ENCODE assay signal across 1 cellular context in the genomic region with DNA sequence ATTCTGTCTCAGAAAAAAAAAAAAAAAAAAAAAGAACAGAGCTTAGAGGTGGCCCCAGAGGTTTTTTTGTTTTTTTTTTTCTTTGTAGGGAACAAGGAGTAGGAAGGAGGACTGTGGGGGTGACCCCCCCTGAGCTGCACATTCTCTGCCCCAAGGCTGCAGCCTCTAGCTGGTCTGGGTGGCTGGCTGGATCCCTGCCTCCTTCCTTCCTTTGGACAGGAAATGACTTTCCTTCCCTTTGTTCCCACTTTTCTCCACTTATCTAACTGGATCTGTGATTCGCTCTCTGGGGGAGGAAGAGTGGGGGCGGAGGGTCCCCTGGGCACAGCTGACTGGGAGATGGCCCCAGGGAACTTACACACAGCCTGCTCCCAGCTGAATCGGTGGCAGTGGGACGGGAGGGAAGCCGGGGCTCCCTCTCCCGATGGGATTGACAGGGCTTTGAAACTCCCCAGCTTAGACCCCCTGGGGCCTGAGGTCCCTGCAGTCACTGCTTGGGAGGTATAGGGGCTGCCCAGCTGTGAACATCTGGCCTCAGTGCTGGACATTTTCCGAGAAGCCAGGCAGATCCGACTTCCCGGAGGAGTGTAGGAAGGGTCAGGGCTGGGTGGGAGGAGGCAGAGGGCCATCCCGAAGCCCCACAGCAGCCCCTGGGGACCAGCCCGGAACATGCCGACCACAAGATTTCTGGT.
TF ChIP-seq lines count a peak whose summit lies in the region.

No MANE protein-coding gene starts in this region.

TF ChIP-seq in HEK293, 187 proteins besides CTCF, POLR2A, EP300 and RAD21 (continued from another document):
- TF ChIP-seq, protein P1, sequence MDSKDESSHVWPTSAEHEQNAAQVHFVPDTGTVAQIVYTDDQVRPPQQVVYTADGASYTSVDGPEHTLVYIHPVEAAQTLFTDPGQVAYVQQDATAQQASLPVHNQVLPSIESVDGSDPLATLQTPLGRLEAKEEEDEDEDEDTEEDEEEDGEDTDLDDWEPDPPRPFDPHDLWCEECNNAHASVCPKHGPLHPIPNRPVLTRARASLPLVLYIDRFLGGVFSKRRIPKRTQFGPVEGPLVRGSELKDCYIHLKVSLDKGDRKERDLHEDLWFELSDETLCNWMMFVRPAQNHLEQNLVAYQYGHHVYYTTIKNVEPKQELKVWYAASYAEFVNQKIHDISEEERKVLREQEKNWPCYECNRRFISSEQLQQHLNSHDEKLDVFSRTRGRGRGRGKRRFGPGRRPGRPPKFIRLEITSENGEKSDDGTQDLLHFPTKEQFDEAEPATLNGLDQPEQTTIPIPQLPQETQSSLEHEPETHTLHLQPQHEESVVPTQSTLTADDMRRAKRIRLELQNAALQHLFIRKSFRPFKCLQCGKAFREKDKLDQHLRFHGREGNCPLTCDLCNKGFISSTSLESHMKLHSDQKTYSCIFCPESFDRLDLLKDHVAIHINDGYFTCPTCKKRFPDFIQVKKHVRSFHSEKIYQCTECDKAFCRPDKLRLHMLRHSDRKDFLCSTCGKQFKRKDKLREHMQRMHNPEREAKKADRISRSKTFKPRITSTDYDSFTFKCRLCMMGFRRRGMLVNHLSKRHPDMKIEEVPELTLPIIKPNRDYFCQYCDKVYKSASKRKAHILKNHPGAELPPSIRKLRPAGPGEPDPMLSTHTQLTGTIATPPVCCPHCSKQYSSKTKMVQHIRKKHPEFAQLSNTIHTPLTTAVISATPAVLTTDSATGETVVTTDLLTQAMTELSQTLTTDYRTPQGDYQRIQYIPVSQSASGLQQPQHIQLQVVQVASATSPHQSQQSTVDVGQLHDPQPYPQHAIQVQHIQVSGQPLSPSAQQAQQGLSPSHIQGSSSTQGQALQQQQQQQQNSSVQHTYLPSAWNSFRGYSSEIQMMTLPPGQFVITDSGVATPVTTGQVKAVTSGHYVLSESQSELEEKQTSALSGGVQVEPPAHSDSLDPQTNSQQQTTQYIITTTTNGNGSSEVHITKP (tag by site-specific recombination; IDR thresholded peaks at IDR 0.05) = 0 out of 2 replicates have a peak, but pooled peaks have one; percentile 74
- no peak for TF ChIP-seq ZNF114 (tag by site-specific recombination; IDR thresholded peaks at IDR 0.05)
- no peak for TF ChIP-seq BCL11B (tag by site-specific recombination; IDR thresholded peaks at IDR 0.05; ENCODE audit: low read depth)
- no peak for TF ChIP-seq ZNF629 (tag by site-specific recombination; IDR thresholded peaks at IDR 0.05)
- TF ChIP-seq ZNF140 (tag by site-specific recombination; IDR thresholded peaks at IDR 0.05) = no peak
- no peak for TF ChIP-seq ZNF433 (tag by site-specific recombination; IDR thresholded peaks at IDR 0.05; ENCODE audit: low read depth)
- TF ChIP-seq ZFP37 (tag by site-specific recombination; IDR thresholded peaks at IDR 0.05) = no peak
- TF ChIP-seq ZBTB17 (tag by site-specific recombination; IDR thresholded peaks at IDR 0.05) = no peak
- TF ChIP-seq ZNF830 (tag by site-specific recombination; IDR thresholded peaks at IDR 0.05; ENCODE audit: low read depth) = no peak
- TF ChIP-seq YY2 (tag by site-specific recombination; IDR thresholded peaks at IDR 0.05) = no peak
- no peak for TF ChIP-seq ZNF544 (tag by site-specific recombination; IDR thresholded peaks at IDR 0.05)
- TF ChIP-seq, protein P2, sequence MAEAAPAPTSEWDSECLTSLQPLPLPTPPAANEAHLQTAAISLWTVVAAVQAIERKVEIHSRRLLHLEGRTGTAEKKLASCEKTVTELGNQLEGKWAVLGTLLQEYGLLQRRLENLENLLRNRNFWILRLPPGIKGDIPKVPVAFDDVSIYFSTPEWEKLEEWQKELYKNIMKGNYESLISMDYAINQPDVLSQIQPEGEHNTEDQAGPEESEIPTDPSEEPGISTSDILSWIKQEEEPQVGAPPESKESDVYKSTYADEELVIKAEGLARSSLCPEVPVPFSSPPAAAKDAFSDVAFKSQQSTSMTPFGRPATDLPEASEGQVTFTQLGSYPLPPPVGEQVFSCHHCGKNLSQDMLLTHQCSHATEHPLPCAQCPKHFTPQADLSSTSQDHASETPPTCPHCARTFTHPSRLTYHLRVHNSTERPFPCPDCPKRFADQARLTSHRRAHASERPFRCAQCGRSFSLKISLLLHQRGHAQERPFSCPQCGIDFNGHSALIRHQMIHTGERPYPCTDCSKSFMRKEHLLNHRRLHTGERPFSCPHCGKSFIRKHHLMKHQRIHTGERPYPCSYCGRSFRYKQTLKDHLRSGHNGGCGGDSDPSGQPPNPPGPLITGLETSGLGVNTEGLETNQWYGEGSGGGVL (tag by site-specific recombination; IDR thresholded peaks at IDR 0.05) = peak; percentile 70
- TF ChIP-seq, protein P3, sequence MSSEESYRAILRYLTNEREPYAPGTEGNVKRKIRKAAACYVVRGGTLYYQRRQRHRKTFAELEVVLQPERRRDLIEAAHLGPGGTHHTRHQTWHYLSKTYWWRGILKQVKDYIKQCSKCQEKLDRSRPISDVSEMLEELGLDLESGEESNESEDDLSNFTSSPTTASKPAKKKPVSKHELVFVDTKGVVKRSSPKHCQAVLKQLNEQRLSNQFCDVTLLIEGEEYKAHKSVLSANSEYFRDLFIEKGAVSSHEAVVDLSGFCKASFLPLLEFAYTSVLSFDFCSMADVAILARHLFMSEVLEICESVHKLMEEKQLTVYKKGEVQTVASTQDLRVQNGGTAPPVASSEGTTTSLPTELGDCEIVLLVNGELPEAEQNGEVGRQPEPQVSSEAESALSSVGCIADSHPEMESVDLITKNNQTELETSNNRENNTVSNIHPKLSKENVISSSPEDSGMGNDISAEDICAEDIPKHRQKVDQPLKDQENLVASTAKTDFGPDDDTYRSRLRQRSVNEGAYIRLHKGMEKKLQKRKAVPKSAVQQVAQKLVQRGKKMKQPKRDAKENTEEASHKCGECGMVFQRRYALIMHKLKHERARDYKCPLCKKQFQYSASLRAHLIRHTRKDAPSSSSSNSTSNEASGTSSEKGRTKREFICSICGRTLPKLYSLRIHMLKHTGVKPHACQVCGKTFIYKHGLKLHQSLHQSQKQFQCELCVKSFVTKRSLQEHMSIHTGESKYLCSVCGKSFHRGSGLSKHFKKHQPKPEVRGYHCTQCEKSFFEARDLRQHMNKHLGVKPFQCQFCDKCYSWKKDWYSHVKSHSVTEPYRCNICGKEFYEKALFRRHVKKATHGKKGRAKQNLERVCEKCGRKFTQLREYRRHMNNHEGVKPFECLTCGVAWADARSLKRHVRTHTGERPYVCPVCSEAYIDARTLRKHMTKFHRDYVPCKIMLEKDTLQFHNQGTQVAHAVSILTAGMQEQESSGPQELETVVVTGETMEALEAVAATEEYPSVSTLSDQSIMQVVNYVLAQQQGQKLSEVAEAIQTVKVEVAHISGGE (tag by site-specific recombination; conservative IDR thresholded peaks at IDR 0.05; ENCODE audit: low read depth) = no peak
- no peak for TF ChIP-seq ZNF561 (tag by site-specific recombination; IDR thresholded peaks at IDR 0.05; ENCODE audit: borderline replicate concordance)
- no peak for TF ChIP-seq KLF16 (tag by site-specific recombination; IDR thresholded peaks at IDR 0.05)
- TF ChIP-seq ZNF302 (tag by site-specific recombination; IDR thresholded peaks at IDR 0.05; ENCODE audit: low read depth) = no peak
- peak; percentile 87 for TF ChIP-seq GLIS2 (tag by site-specific recombination; IDR thresholded peaks at IDR 0.05)
- peak; percentile 4; the same call in 1 of the 2 replicates for TF ChIP-seq ZNF2 (tag by site-specific recombination; IDR thresholded peaks at IDR 0.05)
- TF ChIP-seq ZNF530 (tag by site-specific recombination; IDR thresholded peaks at IDR 0.05; ENCODE audit: low read depth) = no peak
- no peak for TF ChIP-seq ZNF169 (tag by site-specific recombination; IDR thresholded peaks at IDR 0.05)
- TF ChIP-seq, protein P4, sequence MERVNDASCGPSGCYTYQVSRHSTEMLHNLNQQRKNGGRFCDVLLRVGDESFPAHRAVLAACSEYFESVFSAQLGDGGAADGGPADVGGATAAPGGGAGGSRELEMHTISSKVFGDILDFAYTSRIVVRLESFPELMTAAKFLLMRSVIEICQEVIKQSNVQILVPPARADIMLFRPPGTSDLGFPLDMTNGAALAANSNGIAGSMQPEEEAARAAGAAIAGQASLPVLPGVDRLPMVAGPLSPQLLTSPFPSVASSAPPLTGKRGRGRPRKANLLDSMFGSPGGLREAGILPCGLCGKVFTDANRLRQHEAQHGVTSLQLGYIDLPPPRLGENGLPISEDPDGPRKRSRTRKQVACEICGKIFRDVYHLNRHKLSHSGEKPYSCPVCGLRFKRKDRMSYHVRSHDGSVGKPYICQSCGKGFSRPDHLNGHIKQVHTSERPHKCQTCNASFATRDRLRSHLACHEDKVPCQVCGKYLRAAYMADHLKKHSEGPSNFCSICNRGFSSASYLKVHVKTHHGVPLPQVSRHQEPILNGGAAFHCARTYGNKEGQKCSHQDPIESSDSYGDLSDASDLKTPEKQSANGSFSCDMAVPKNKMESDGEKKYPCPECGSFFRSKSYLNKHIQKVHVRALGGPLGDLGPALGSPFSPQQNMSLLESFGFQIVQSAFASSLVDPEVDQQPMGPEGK (tag by site-specific recombination; IDR thresholded peaks at IDR 0.05) = peak; percentile 76
- TF ChIP-seq ZBTB21 (tag by site-specific recombination; IDR thresholded peaks at IDR 0.05) = no peak
- no peak for TF ChIP-seq ZNF174 (tag by site-specific recombination; IDR thresholded peaks at IDR 0.05)
- no peak for TF ChIP-seq ZNF404 (tag by site-specific recombination; IDR thresholded peaks at IDR 0.05)
- TF ChIP-seq ZNF354C (tag by site-specific recombination; IDR thresholded peaks at IDR 0.05; ENCODE audit: borderline replicate concordance, low read depth) = no peak
- TF ChIP-seq ZNF560 (tag by site-specific recombination; IDR thresholded peaks at IDR 0.05; ENCODE audit: borderline replicate concordance) = no peak
- TF ChIP-seq ZSCAN30 (tag by site-specific recombination; IDR thresholded peaks at IDR 0.05) = no peak
- TF ChIP-seq KLF7 (tag by site-specific recombination; IDR thresholded peaks at IDR 0.05; ENCODE audit: borderline replicate concordance) = no peak
- TF ChIP-seq ZNF529 (tag by site-specific recombination; IDR thresholded peaks at IDR 0.05; ENCODE audit: insufficient replicate concordance) = no peak
- no peak for TF ChIP-seq TCF7L2 (IDR thresholded peaks at IDR 0.05; ENCODE audit: borderline replicate concordance, low read depth, low read length)
- TF ChIP-seq ZSCAN23 (tag by site-specific recombination; IDR thresholded peaks at IDR 0.05) = no peak
- peak; percentile 60 for TF ChIP-seq ZNF341 (tag by site-specific recombination; IDR thresholded peaks at IDR 0.05; ENCODE audit: low read depth)
- TF ChIP-seq ZBTB48 (tag by site-specific recombination; IDR thresholded peaks at IDR 0.05) = no peak
- no peak for TF ChIP-seq ZNF555 (tag by site-specific recombination; conservative IDR thresholded peaks at IDR 0.05)
- TF ChIP-seq ZNF24 (tag by site-specific recombination; IDR thresholded peaks at IDR 0.05) = no peak
- TF ChIP-seq GLIS1 (tag by site-specific recombination; IDR thresholded peaks at IDR 0.05) = peak; percentile 99
- TF ChIP-seq ZNF366 (tag by site-specific recombination; conservative IDR thresholded peaks at IDR 0.05) = peak; percentile 50; the same call in 1 of the 2 replicates
- TF ChIP-seq, protein P5, sequence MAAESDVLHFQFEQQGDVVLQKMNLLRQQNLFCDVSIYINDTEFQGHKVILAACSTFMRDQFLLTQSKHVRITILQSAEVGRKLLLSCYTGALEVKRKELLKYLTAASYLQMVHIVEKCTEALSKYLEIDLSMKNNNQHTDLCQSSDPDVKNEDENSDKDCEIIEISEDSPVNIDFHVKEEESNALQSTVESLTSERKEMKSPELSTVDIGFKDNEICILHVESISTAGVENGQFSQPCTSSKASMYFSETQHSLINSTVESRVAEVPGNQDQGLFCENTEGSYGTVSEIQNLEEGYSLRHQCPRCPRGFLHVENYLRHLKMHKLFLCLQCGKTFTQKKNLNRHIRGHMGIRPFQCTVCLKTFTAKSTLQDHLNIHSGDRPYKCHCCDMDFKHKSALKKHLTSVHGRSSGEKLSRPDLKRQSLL (tag by site-specific recombination; IDR thresholded peaks at IDR 0.05) = no peak
- TF ChIP-seq ZNF776 (tag by site-specific recombination; IDR thresholded peaks at IDR 0.05; ENCODE audit: borderline replicate concordance) = no peak
- no peak for TF ChIP-seq ZNF785 (tag by site-specific recombination; IDR thresholded peaks at IDR 0.05)
- TF ChIP-seq, protein P6, sequence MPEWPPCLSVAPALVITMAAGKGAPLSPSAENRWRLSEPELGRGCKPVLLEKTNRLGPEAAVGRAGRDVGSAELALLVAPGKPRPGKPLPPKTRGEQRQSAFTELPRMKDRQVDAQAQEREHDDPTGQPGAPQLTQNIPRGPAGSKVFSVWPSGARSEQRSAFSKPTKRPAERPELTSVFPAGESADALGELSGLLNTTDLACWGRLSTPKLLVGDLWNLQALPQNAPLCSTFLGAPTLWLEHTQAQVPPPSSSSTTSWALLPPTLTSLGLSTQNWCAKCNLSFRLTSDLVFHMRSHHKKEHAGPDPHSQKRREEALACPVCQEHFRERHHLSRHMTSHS (tag by site-specific recombination; IDR thresholded peaks at IDR 0.05) = no peak
- peak; percentile 66; the same call in 1 of the 2 replicates for TF ChIP-seq ZNF423 (tag by site-specific recombination; IDR thresholded peaks at IDR 0.05)
- peak; percentile 51; the same call in 1 of the 2 replicates for TF ChIP-seq IKZF3 (tag by site-specific recombination; IDR thresholded peaks at IDR 0.05)
- no peak for TF ChIP-seq ZNF521 (tag by site-specific recombination; IDR thresholded peaks at IDR 0.05)
- TF ChIP-seq SP3 (tag by site-specific recombination; IDR thresholded peaks at IDR 0.05) = no peak
- no peak for TF ChIP-seq OSR2 (tag by site-specific recombination; IDR thresholded peaks at IDR 0.05)
- TF ChIP-seq ZNF138 (tag by site-specific recombination; IDR thresholded peaks at IDR 0.05; ENCODE audit: borderline replicate concordance) = no peak
- peak; percentile 63 for TF ChIP-seq SP2 (tag by site-specific recombination; IDR thresholded peaks at IDR 0.05)
TF ChIP-seq in HEK293: peak in this region for 16.
